In genomic region chr12:68454855-68455254, GRCh38 we compare ENCODE assay signal across 9 cellular contexts.
DNase-seq lines count a peak whose midpoint lies in the region; ATAC-seq, FAIRE-seq and TF ChIP-seq lines count a peak whose summit lies in the region.
"Had no signal": no experiment of that assay in that cellular context is flagged by ENCODE, and none has a peak within 500 bp of the region (broad histone marks: within the 10 kb centered on the region; RNA-seq: fewer than 3 reads in every experiment).

No MANE protein-coding gene starts in this region.

- H3K27ac Mint-ChIP-seq in T-helper 2 cell treated with Interferon-gamma antibody and Interleukin-4, amounts not matched to agents 5 μg/mL and 100 μg/mL, for 36 hours, result peak overlapping the region; percentile 50
- peak overlapping the region; percentile 65 for H3K27ac Mint-ChIP-seq in activated CD8-positive, alpha-beta T cell treated with anti-CD3 and anti-CD28 coated beads, Interleukin-2, amount 10 ng/mL, durations not matched to agents 7 days and 5 days
- H3K27ac Mint-ChIP-seq in nephron, result peak overlapping the region; percentile 63 to 86 (median 82)

- H3K9me3 Mint-ChIP-seq in T-helper 2 cell treated with Interferon-gamma antibody and Interleukin-4, amounts not matched to agents 5 μg/mL and 100 μg/mL, for 36 hours, result no peaks in the 10 kb centered on the region
- no peaks in the 10 kb centered on the region for H3K9me3 Mint-ChIP-seq in activated CD8-positive, alpha-beta T cell treated with anti-CD3 and anti-CD28 coated beads, Interleukin-2, amount 10 ng/mL, durations not matched to agents 7 days and 5 days (ENCODE audit: insufficient read depth)
- H3K9me3 Mint-ChIP-seq in nephron, result no peaks in the 10 kb centered on the region

- peaks cover 61% of the 10 kb centered on the region for H3K4me1 Mint-ChIP-seq in T-helper 2 cell treated with Interferon-gamma antibody and Interleukin-4, amounts not matched to agents 5 μg/mL and 100 μg/mL, for 36 hours (ENCODE audit: low read depth)
- H3K4me1 Mint-ChIP-seq in activated CD8-positive, alpha-beta T cell treated with anti-CD3 and anti-CD28 coated beads, Interleukin-2, amount 10 ng/mL, durations not matched to agents 7 days and 5 days (ENCODE audit: low read depth), result peaks cover 73% of the 10 kb centered on the region
- peaks cover 55% of the 10 kb centered on the region for H3K4me1 Mint-ChIP-seq in nephron

- peaks cover 2% of the 10 kb centered on the region for H3K36me3 Mint-ChIP-seq in T-helper 2 cell treated with Interferon-gamma antibody and Interleukin-4, amounts not matched to agents 5 μg/mL and 100 μg/mL, for 36 hours (ENCODE audit: low read depth)
- H3K36me3 Mint-ChIP-seq in activated CD8-positive, alpha-beta T cell treated with anti-CD3 and anti-CD28 coated beads, Interleukin-2, amount 10 ng/mL, durations not matched to agents 7 days and 5 days (ENCODE audit: low read depth), result peaks cover 6% of the 10 kb centered on the region
- H3K36me3 Mint-ChIP-seq in nephron (ENCODE audit: low read depth), result no peaks in the 10 kb centered on the region

- no peak for ATAC-seq in activated CD8-positive, alpha-beta T cell treated with anti-CD3 and anti-CD28 coated beads, Interleukin-2, amount 10 ng/mL, durations not matched to agents 7 days and 5 days
- no peak for ATAC-seq in GM19395 (IDR thresholded peaks at IDR 0.05; ENCODE audit: unreplicated experiment)
- ATAC-seq: A549 had no signal

- CTCF ChIA-PET in activated CD8-positive, alpha-beta T cell treated with anti-CD3 and anti-CD28 coated beads, Interleukin-2, amount 10 ng/mL, durations not matched to agents 7 days and 5 days (lab: Charles Lee), result interaction anchor here (1.1 kb wide), 2 partner anchors 15 to 18 kb away, joined by 3 to 4 read pairs; no protein-coding TSS in a partner anchor

- FAIRE-seq in frontal cortex (lab: Jason Lieb, UNC), result no peak
- no peak for FAIRE-seq in D721Med (lab: Jason Lieb, UNC)
- FAIRE-seq: A549 had no signal

- no peak for DNase-seq in T-helper 2 cell treated with Interferon-gamma antibody and Interleukin-4, amounts not matched to agents 5 μg/mL and 100 μg/mL, for 36 hours (ENCODE audit: low spot score)
- DNase-seq in T-helper 2 cell, result no peak
- peak; percentile 23 for DNase-seq in NCI-H1436 treated with DMSO at 0.1 percent for 48 hours (lab: John Stamatoyannopoulos, UW)
- DNase-seq in activated CD8-positive, alpha-beta T cell treated with anti-CD3 and anti-CD28 coated beads, Interleukin-2, amount 10 ng/mL, durations not matched to agents 7 days and 5 days, result no peak
- no peak for DNase-seq in frontal cortex (ENCODE audit: low spot score in 2 of 2)
- no peak for DNase-seq in D721Med (ENCODE audit: insufficient read length, low spot score)

- peak overlapping the region; percentile 43 for H3K4me3 Mint-ChIP-seq in T-helper 2 cell treated with Interferon-gamma antibody and Interleukin-4, amounts not matched to agents 5 μg/mL and 100 μg/mL, for 36 hours
- peak overlapping the region; percentile 9 for H3K4me3 Mint-ChIP-seq in activated CD8-positive, alpha-beta T cell treated with anti-CD3 and anti-CD28 coated beads, Interleukin-2, amount 10 ng/mL, durations not matched to agents 7 days and 5 days
- H3K4me3 Mint-ChIP-seq in nephron, result no peak overlapping the region

- H3K27me3 Mint-ChIP-seq in T-helper 2 cell treated with Interferon-gamma antibody and Interleukin-4, amounts not matched to agents 5 μg/mL and 100 μg/mL, for 36 hours (ENCODE audit: low read depth), result no peaks in the 10 kb centered on the region
- no peaks in the 10 kb centered on the region for H3K27me3 Mint-ChIP-seq in activated CD8-positive, alpha-beta T cell treated with anti-CD3 and anti-CD28 coated beads, Interleukin-2, amount 10 ng/mL, durations not matched to agents 7 days and 5 days (ENCODE audit: low read depth)
- H3K27me3 Mint-ChIP-seq in nephron (ENCODE audit: low read depth), result no peaks in the 10 kb centered on the region

- POLR2A ChIA-PET in activated CD8-positive, alpha-beta T cell treated with anti-CD3 and anti-CD28 coated beads, Interleukin-2, amount 10 ng/mL, durations not matched to agents 7 days and 5 days (lab: Charles Lee), result interaction anchor here (1.2 to 1.6 kb wide), 2 partner anchors 156 to 158 kb away, joined by 4 to 6 read pairs; partner anchors contain the start of gene RAP1B

- TF ChIP-seq CTCF in nephron (IDR thresholded peaks at IDR 0.05; ENCODE audit: unreplicated experiment in 3 of 3) (no peak), D721Med (IDR thresholded peaks at IDR 0.05; ENCODE audit: insufficient read depth, missing control alignments) (no peak)

Comparison
In these comparisons a context has a peak if more than half of its experiments do, and no peak if none do; other contexts are left out.
1. H3K4me3 Mint-ChIP-seq: peak in T-helper 2 cell treated with Interferon-gamma antibody and Interleukin-4, amounts not matched to agents 5 μg/mL and 100 μg/mL, for 36 hours (single experiment) and activated CD8-positive, alpha-beta T cell treated with anti-CD3 and anti-CD28 coated beads, Interleukin-2, amount 10 ng/mL, durations not matched to agents 7 days and 5 days (single experiment); none in nephron (0 of 3).
2. Peak in every context shown above with its lines, with median percentiles within 50 percentile points of each other: H3K27ac Mint-ChIP-seq.